1 cellular context compared by ENCODE assay signal in genomic region chr17:58193641-58194259, GRCh38.
TF ChIP-seq lines count a peak whose summit lies in the region.

No MANE protein-coding gene starts in this region.

TF ChIP-seq in K562, 482 proteins besides CTCF, POLR2A, EP300 and RAD21:
- TF ChIP-seq CBX1 (IDR thresholded peaks at IDR 0.05; ENCODE audit: low read depth) (0 out of 2 replicates have a peak, but pooled peaks have one; percentile 11), MIER1 (IDR thresholded peaks at IDR 0.05; ENCODE audit: low read depth) (no peak), STAT6 (CRISPR knock-in tag; IDR thresholded peaks at IDR 0.05) (no peak), MEIS2 (IDR thresholded peaks at IDR 0.05; ENCODE audit: partially characterized antibody) (no peak), PHB (CRISPR knock-in tag; IDR thresholded peaks at IDR 0.05) (no peak), RBM25 (IDR thresholded peaks at IDR 0.05; ENCODE audit: low read depth, low read length, severe bottlenecking) (peak; percentile 70), ZNF699 (CRISPR knock-in tag; IDR thresholded peaks at IDR 0.05; ENCODE audit: insufficient replicate concordance) (no peak), YY1 (IDR thresholded peaks at IDR 0.05; ENCODE audit: borderline replicate concordance in 1 of 3, control insufficient read depth in 1 of 3, extremely low read depth in 1 of 3, insufficient read depth in 3 of 3, insufficient read length in 1 of 3, insufficient replicate concordance in 2 of 3, low read depth in 1 of 3, low read length in 2 of 3) (no peak), BCOR (IDR thresholded peaks at IDR 0.05) (0 out of 2 replicates have a peak, but pooled peaks have one; percentile 27), KDM1A (IDR thresholded peaks at IDR 0.05) (0 out of 4 replicates have a peak, but pooled peaks of 1 of the 2 experiments have one; percentile 9)
